ENCODE assay signal across 26 cellular contexts in the genomic region with DNA sequence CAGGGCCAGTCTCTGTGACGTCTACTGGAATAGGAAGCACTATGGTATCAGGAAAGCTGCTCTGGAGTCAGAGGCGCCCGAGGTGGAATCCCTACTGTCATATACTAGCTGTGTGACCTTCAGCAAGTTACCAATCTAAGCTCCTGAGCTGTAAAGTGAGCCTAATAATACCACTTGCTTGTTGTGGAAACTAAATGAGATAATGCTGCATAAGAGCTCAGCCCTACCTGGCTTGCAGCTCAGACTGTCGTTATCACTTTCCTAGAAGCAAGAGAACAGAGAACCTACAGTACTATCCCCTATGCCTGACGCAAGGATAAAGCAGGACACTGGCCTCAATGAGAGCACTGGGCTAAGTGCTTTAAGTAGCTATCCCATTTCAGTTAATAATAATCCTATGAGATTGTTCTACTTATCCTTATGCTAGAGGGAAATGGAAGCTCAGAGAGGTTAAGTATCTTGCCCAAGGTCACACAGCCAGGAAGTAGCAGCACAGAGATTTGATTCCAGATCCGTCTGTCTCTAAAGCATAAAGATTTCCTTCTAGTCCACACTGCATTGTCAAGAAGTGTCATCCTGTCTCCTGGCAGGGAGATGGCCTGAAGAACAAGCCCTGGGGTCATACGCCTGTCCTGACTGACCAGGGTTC.
"Had no signal": no experiment of that assay in that cellular context is flagged by ENCODE, and none has a peak within 500 bp of the region (broad histone marks: within the 10 kb centered on the region; RNA-seq: fewer than 3 reads in every experiment).

No MANE protein-coding gene starts in this region.

- DNase-seq: activated CD4-positive, alpha-beta T cell treated with anti-CD3 and anti-CD28 coated beads, Interleukin-2, amount 10 ng/mL, durations not matched to agents 24 days and 14 days; activated CD4-positive, alpha-beta T cell treated with anti-CD3 and anti-CD28 coated beads, Interleukin-2, amount 50 U/mL, for 48 hours; activated CD8-positive, alpha-beta T cell treated with anti-CD3 and anti-CD28 coated beads, Interleukin-2, amount 10 ng/mL, durations not matched to agents 7 days and 5 days; activated gamma-delta T cell treated with Interleukin-2 at 50 U/mL for 16 hours; activated naive CD4-positive, alpha-beta T cell treated with anti-CD3 and anti-CD28 coated beads for 36 hours; activated T-cell treated with anti-CD3 and anti-CD28 coated beads, Interleukin-2, amount 50 U/mL, for 24 hours; adrenal gland; NCI-H1092 treated with DMSO at 0.1 percent for 48 hours; NCI-H146; NCI-H187; NCI-H2029 treated with DMSO at 0.1 percent for 48 hours; NCI-H2171 treated with DMSO at 0.1 percent for 48 hours; NCI-H2227 treated with DMSO at 0.1 percent for 48 hours; NCI-H446; NCI-H510A treated with DMSO at 0.1 percent for 48 hours; NCI-H526 treated with DMSO at 0.1 percent for 48 hours; NCI-H774; NK-92 treated with Interleukin-12 subunit alpha and Interleukin-12 subunit beta, amount 100 ng/mL, for 24 hours; PC-3; Peyer's patch; SHP77; SJCRH30; T1000 had no signal

- H3K4me3 ChIP-seq: adrenal gland, Peyer's patch, SJCRH30, SK-N-MC had no signal

- H3K27ac ChIP-seq: adrenal gland, Peyer's patch, RWPE1, SJCRH30, SK-N-MC had no signal

- H3K9me3 ChIP-seq: adrenal gland, Peyer's patch, SJCRH30 had no signal

- ATAC-seq: activated CD8-positive, alpha-beta T cell treated with anti-CD3 and anti-CD28 coated beads, Interleukin-2, amount 10 ng/mL, durations not matched to agents 7 days and 5 days; activated naive CD4-positive, alpha-beta T cell treated with anti-CD3 and anti-CD28 coated beads, Interleukin-2, amount 50 U/mL, for 72 hours; PC-3 had no signal

- H3K27me3 ChIP-seq: adrenal gland, Peyer's patch, SJCRH30 had no signal

- H3K36me3 ChIP-seq: adrenal gland, Peyer's patch, SJCRH30 had no signal

- H3K4me1 ChIP-seq: adrenal gland, Peyer's patch, SJCRH30 had no signal
